Comparison of ENCODE assay signal across 8 cellular contexts in the genomic region with DNA sequence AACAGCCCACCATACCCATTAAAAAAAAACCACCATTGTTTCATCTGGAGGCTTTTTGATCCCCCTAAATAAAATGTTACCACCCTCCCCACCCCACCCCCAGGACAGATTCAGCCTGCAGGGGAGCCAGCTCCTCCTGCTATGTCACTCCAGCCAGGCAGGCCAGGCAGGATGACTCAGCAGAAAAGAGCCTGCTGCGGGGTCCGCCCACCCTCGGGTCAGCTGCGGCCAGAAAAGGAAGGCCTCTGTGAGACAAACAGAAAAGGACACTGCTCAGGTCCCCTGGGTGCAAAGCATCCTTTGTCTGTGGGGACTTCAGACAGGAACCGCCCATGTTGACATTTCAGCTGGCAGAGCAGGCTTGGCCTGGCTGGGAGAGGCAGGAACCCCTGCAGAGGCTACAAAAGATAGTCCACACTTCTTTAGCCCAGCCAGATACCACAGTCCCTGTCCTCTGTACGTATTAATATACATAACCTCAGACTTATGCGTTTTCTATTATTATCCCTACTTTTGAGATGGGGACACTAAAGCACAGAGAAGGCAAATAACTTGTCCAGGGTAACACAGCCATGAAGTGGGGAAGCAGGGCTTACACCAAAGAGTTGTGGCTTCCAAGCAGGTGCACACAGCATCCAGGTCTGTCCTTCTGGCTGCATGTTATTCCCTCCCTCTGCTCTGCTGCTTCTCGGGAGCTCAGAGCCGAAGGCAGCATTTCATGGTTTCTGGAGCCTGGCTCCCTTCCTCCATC.
A peak's percentile ranks its signal among the peaks of the same experiment; 100 is the strongest.
DNase-seq lines count a peak whose midpoint lies in the region; ATAC-seq, FAIRE-seq and TF ChIP-seq lines count a peak whose summit lies in the region.

No MANE protein-coding gene starts in this region.

- dilution Hi-C loops in IMR-90 (cut with HindIII; ENCODE audit: low sequenced_read_pairs, unreplicated experiment) = no loop called here

- intact Hi-C loops in IMR-90 (cut with micrococcal nuclease) = no loop called here

- H3T11ph ChIP-seq in H9 (ENCODE audit: low read length) = no peak overlapping the region

- no peak overlapping the region for H3K14ac ChIP-seq in H9 (ENCODE audit: insufficient read depth, low read length)
- peak overlapping the region; percentile 79 for H3K14ac ChIP-seq in IMR-90 (replicated peaks; ENCODE audit: low read depth, low read length)

- H3K4ac ChIP-seq in H9 (ENCODE audit: low read depth, low read length) (no peak overlapping the region), IMR-90 (ENCODE audit: low read depth, low read length) (peak overlapping the region; percentile 88)

- TF ChIP-seq POLR2A in GM12892 (IDR thresholded peaks at IDR 0.05; ENCODE audit: low read depth, low read length) = no peak
- TF ChIP-seq POLR2A in IMR-90 (IDR thresholded peaks at IDR 0.05; ENCODE audit: low read depth, low read length) = no peak
- no peak for TF ChIP-seq POLR2A in gastroesophageal sphincter (IDR thresholded peaks at IDR 0.05)

- ATAC-seq in IMR-90 (ENCODE audit: low read depth) = peak; percentile 98
- ATAC-seq in gastroesophageal sphincter = peak; percentile 94

- H3K4me1 Mint-ChIP-seq in H9 = peaks cover 34% of the 10 kb centered on the region in 2 experiments

- H3K23ac ChIP-seq in H9 (ENCODE audit: insufficient read length, low read depth, low read length) = no peak overlapping the region
- H3K23ac ChIP-seq in IMR-90 (ENCODE audit: low read depth, low read length) = peak overlapping the region; percentile 53

- H2BK5ac ChIP-seq in H9 (ENCODE audit: insufficient read length, low read length) (no peak overlapping the region), IMR-90 (ENCODE audit: low read depth, low read length, poor library complexity, severe bottlenecking) (peak overlapping the region; percentile 65)

- TF ChIP-seq RAD21 in IMR-90 (IDR thresholded peaks at IDR 0.05; ENCODE audit: low read length) = no peak

- H4K20me1 ChIP-seq in H9 (ENCODE audit: control insufficient read depth, insufficient read depth, insufficient read length) (no peaks in the 10 kb centered on the region), IMR-90 (ENCODE audit: insufficient read depth, low read length) (no peaks in the 10 kb centered on the region)

- no peaks in the 10 kb centered on the region; the same call in 1 of the 2 replicates for H3K27me3 Mint-ChIP-seq in H9 (ENCODE audit: low read depth)

- no peak overlapping the region for H3K18ac ChIP-seq in H9 (ENCODE audit: insufficient read length, low read depth, low read length)
- H3K18ac ChIP-seq in IMR-90 (ENCODE audit: low read depth, low read length) = peak overlapping the region; percentile 93

- H2AFZ ChIP-seq in H9 (ENCODE audit: low read length) (no peak overlapping the region), IMR-90 (replicated peaks; ENCODE audit: low read length, poor library complexity) (peak overlapping the region; percentile 85), parathyroid adenoma (no peak overlapping the region)

- H2BK20ac ChIP-seq in H9 (ENCODE audit: low read depth, low read length, poor library complexity, severe bottlenecking) (no peak overlapping the region), IMR-90 (ENCODE audit: low read depth, low read length) (peak overlapping the region; percentile 95)

- no peaks in the 10 kb centered on the region for H3K79me1 ChIP-seq in H9 (ENCODE audit: insufficient read depth, low read depth, low read length, poor library complexity, severe bottlenecking)
- H3K79me1 ChIP-seq in IMR-90 (ENCODE audit: low read depth in 1 of 2, low read length in 2 of 2) = no peaks in the 10 kb centered on the region

- no peaks in the 10 kb centered on the region for H3K36me3 Mint-ChIP-seq in H9 (ENCODE audit: insufficient read depth in 1 of 3, low read depth in 3 of 3)

- TF ChIP-seq EP300 in gastroesophageal sphincter (IDR thresholded peaks at IDR 0.05) = no peak

- H3K27ac Mint-ChIP-seq in H9 = peak overlapping the region in 1 of 3 experiments; percentile 90; a peak in 1 of 7 replicates

- FAIRE-seq in GM12892 (lab: Jason Lieb, UNC) = no peak

- H3K27ac ChIP-seq in H9 (ENCODE audit: insufficient read length, low read depth, low read length) (no peak overlapping the region), IMR-90 (ENCODE audit: insufficient read depth, low read length) (peak overlapping the region; percentile 88), gastroesophageal sphincter (peak overlapping the region; percentile 46 to 67 (median 58)), parathyroid adenoma (peak overlapping the region; percentile 42)

- H3K79me2 ChIP-seq in H9 (ENCODE audit: insufficient read depth, low read length) = no peaks in the 10 kb centered on the region
- peaks cover 14% of the 10 kb centered on the region for H3K79me2 ChIP-seq in parathyroid adenoma

- no peak overlapping the region for H3K4me3 ChIP-seq in IMR-90 (ENCODE audit: insufficient read depth, low read depth, low read length)
- H3K4me3 ChIP-seq in gastroesophageal sphincter = no peak overlapping the region
- H3K4me3 ChIP-seq in parathyroid adenoma (ENCODE audit: low read depth, low read length) = no peak overlapping the region

- no peaks in the 10 kb centered on the region for H3K23me2 ChIP-seq in H9 (ENCODE audit: insufficient read length, low read depth, low read length, poor library complexity, severe bottlenecking)

- no peak overlapping the region for H2AK5ac ChIP-seq in H9 (ENCODE audit: insufficient read length, low read length)
- H2AK5ac ChIP-seq in IMR-90 (ENCODE audit: low read depth, low read length) = peak overlapping the region; percentile 75; the same call in 1 of the 2 replicates

- H4K8ac ChIP-seq in H9 (replicated peaks; ENCODE audit: insufficient read length, low read depth, low read length) (no peak overlapping the region), IMR-90 (ENCODE audit: low read depth in 2 of 2, low read length in 2 of 2) (peak overlapping the region; percentile 87 to 95)

- no peak overlapping the region for H2BK120ac ChIP-seq in H9 (ENCODE audit: low read depth, low read length, poor library complexity, severe bottlenecking)
- peak overlapping the region; percentile 95 for H2BK120ac ChIP-seq in IMR-90 (ENCODE audit: low read depth, low read length)

- POLR2A ChIA-PET in IMR-90 (lab: Charles Lee; ENCODE audit: unreplicated experiment) = interaction anchor here (0.6 to 0.7 kb wide), 2 partner anchors 83 to 122 kb away, joined by 4 to 11 read pairs; no protein-coding TSS in a partner anchor

- H2AK9ac ChIP-seq in IMR-90 (replicated peaks; ENCODE audit: low read depth, low read length, poor library complexity) = peak overlapping the region; percentile 75

- DNase-seq in GM12892 (ENCODE audit: insufficient read length) (peak; percentile 10), H9 (peak; percentile 82), IMR-90 (peak; percentile 76), UCSD-AML1 (lab: John Stamatoyannopoulos, UW; ENCODE audit: unreplicated experiment) (peak; percentile 66), T-helper 9 cell (no peak)
- no peak for DNase-seq in activated CD8-positive, alpha-beta memory T cell treated with anti-CD3 and anti-CD28 coated beads for 24 hours

- in situ Hi-C loops in IMR-90 (cut with MboI; ENCODE audit: low sequenced_read_pairs) = no loop called here

- H3K9ac ChIP-seq in H9 (ENCODE audit: extremely low read depth, insufficient read length, low read length) (no peak overlapping the region), IMR-90 (ENCODE audit: low read depth, low read length) (peak overlapping the region; percentile 59; the same call in 1 of the 2 replicates), parathyroid adenoma (no peak overlapping the region)

- no peak for TF ChIP-seq CTCF in H9 (conservative IDR thresholded peaks at IDR 0.05)
- TF ChIP-seq CTCF in IMR-90 (conservative IDR thresholded peaks at IDR 0.05; ENCODE audit: low read depth, low read length) = peak; percentile 17; the same call in 1 of the 2 replicates
- peak in 2 of 4 experiments; percentile 31 to 34 for TF ChIP-seq CTCF in gastroesophageal sphincter (IDR thresholded peaks at IDR 0.05)
- TF ChIP-seq CTCF in parathyroid adenoma (IDR thresholded peaks at IDR 0.05) = no peak

- H4K91ac ChIP-seq in H9 (ENCODE audit: insufficient read length, low read depth, low read length) (no peak overlapping the region), IMR-90 (ENCODE audit: insufficient read depth, low read depth, low read length) (peak overlapping the region; percentile 96)

- H3K56ac ChIP-seq in H9 (ENCODE audit: insufficient read length, low read depth, low read length) (no peak overlapping the region), IMR-90 (ENCODE audit: extremely low read depth, insufficient read depth, low read length) (peak overlapping the region; percentile 37; the same call in 1 of the 2 replicates)

- WGBS in H9 (ENCODE audit: extremely low coverage, insufficient read length, low lambda C conversion rate) = no CpG with 5 or more reads among the region's 9 CpGs
- WGBS in IMR-90 (ENCODE audit: extremely low coverage in 2 of 2, insufficient read length in 1 of 2), 2 experiments = 48% methylated on average over 5 of the region's 9 CpGs; no CpG with 5 or more reads in 1 of the 2 experiments
- WGBS in gastroesophageal sphincter (ENCODE audit: low coverage in 1 of 2), 2 donors = 43 to 67% methylated on average over 2 to 3 of the region's 9 CpGs

- CTCF ChIA-PET in IMR-90 (lab: Yijun Ruan, JAX) = interaction anchor here (0.5 to 0.6 kb wide), 2 partner anchors 21 to 126 kb away, joined by 3 read pairs; no protein-coding TSS in a partner anchor

- H4K5ac ChIP-seq in H9 (ENCODE audit: insufficient read length, low read depth, low read length) (no peak overlapping the region), IMR-90 (ENCODE audit: low read depth, low read length) (peak overlapping the region; percentile 93)

- H3K4me3 Mint-ChIP-seq in H9 = no peak overlapping the region; a peak in 1 of 5 replicates

- no peaks in the 10 kb centered on the region; a peak in 1 of 5 replicates for H3K9me3 Mint-ChIP-seq in H9

- H3K4me2 ChIP-seq in H9 (ENCODE audit: insufficient read depth, insufficient read length, low read length) (no peak overlapping the region), IMR-90 (ENCODE audit: low read depth, low read length) (peak overlapping the region; percentile 42), parathyroid adenoma (ENCODE audit: low read length) (no peak overlapping the region)

- peaks cover 7% of the 10 kb centered on the region; the same call in 1 of the 2 replicates for H3K4me1 ChIP-seq in H9 (ENCODE audit: insufficient read depth, low read length)
- H3K4me1 ChIP-seq in IMR-90 (ENCODE audit: control insufficient read depth, insufficient read depth, low read length) = peaks cover 13% of the 10 kb centered on the region
- peaks cover 5 to 29% (median 10%) of the 10 kb centered on the region in 3 donors for H3K4me1 ChIP-seq in gastroesophageal sphincter
- peaks cover 16% of the 10 kb centered on the region for H3K4me1 ChIP-seq in parathyroid adenoma

- no peaks in the 10 kb centered on the region for H3K36me3 ChIP-seq in IMR-90 (ENCODE audit: control insufficient read depth, insufficient read depth, low read length)
- no peaks in the 10 kb centered on the region for H3K36me3 ChIP-seq in gastroesophageal sphincter
- H3K36me3 ChIP-seq in parathyroid adenoma (ENCODE audit: control insufficient read depth, insufficient read depth, low read length) = no peaks in the 10 kb centered on the region

- H2BK15ac ChIP-seq in H9 (ENCODE audit: low read depth, low read length) (no peak overlapping the region), IMR-90 (ENCODE audit: low read depth, low read length) (peak overlapping the region; percentile 95; the same call in 2 of the 3 replicates)

- BruUV-seq in IMR-90 (replicated peaks; lab: Mats Ljungman, UMichigan) = no TSS peak

- no peaks in the 10 kb centered on the region for H3K9me3 ChIP-seq in H9 (ENCODE audit: control insufficient read depth, low read depth, low read length)
- no peaks in the 10 kb centered on the region for H3K9me3 ChIP-seq in IMR-90 (ENCODE audit: control insufficient read depth, insufficient read depth, low read length)
- no peaks in the 10 kb centered on the region for H3K9me3 ChIP-seq in gastroesophageal sphincter
- no peaks in the 10 kb centered on the region for H3K9me3 ChIP-seq in parathyroid adenoma (ENCODE audit: control insufficient read depth, low read length)

- H2BK12ac ChIP-seq in H9 (ENCODE audit: insufficient read length, low read depth, low read length) = no peak overlapping the region

- H3K27me3 ChIP-seq in H9 (ENCODE audit: insufficient read depth, low read length) (no peaks in the 10 kb centered on the region), IMR-90 (ENCODE audit: control insufficient read depth, insufficient read depth, low read length) (no peaks in the 10 kb centered on the region), gastroesophageal sphincter (no peaks in the 10 kb centered on the region), parathyroid adenoma (ENCODE audit: control insufficient read depth, insufficient read depth, low read length) (no peaks in the 10 kb centered on the region)

- peaks cover 12% of the 10 kb centered on the region for H3K9me1 ChIP-seq in IMR-90 (ENCODE audit: insufficient read depth, low read length)

Comparison
In these comparisons a context has a peak if more than half of its experiments do, and no peak if none do; other contexts are left out.
1. DNase-seq: peak in GM12892 (single experiment), H9 (single experiment), IMR-90 (single experiment) and UCSD-AML1 (single experiment); none in T-helper 9 cell (single experiment) and activated CD8-positive, alpha-beta memory T cell treated with anti-CD3 and anti-CD28 coated beads for 24 hours (single experiment).